In the genomic region with DNA sequence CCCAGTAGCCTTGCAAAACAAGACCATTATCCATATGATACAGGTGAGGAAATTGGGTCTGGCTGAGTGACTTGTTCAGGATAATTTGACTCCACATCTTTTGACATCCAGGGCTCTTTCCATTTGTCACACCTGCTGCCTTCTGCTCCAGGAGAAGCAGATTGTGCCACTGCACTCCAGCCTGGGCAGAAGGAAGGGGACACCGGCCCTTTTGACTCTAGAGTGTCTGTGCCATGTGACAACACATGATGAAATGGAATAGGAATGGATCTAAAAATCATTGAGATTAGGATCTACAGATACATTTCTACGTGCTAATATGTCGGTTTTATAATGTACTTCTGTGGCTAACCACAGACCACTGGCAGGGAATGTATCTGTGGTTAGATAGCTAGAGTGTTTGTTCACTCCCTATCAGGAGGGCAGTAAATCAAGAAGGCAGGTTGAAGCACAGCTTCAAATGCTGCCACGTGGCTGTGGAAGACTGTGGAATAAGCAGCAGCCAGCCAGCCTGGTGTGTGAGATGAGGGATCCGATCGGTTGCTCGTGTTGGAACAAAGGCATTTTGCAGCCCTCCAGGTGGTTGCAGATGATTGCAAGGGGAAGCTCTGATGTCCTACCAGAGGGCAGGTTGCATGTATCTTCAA, we compare ENCODE assay signal across 8 cellular contexts. TPM values are rescaled to one million over a fixed set of nuclear protein-coding genes. Genes with fewer than 3 reads are reported as not detected.
DNase-seq lines count a peak whose midpoint lies in the region; ATAC-seq and TF ChIP-seq lines count a peak whose summit lies in the region.

No MANE protein-coding gene starts in this region.

- no peak for TF ChIP-seq CTCF in PC-9 (conservative IDR thresholded peaks at IDR 0.05)
- no peak for TF ChIP-seq CTCF in fibroblast of pulmonary artery (IDR thresholded peaks at IDR 0.05; ENCODE audit: low read length, missing control alignments)

- DNase-seq in stimulated activated CD4-positive, alpha-beta T cell treated with anti-CD3 and anti-CD28 coated beads, Interleukin-15, amount 100 ng/mL, for 24 hours = peak; percentile 31
- DNase-seq in stimulated activated CD4-positive, alpha-beta T cell treated with anti-CD3 and anti-CD28 coated beads, Interleukin-4, amount 100 ng/mL, for 1 hour = no peak
- DNase-seq in PC-9 (peak; percentile 1 to 80), fibroblast of pulmonary artery (ENCODE audit: low read depth) (peak; percentile 55), globus pallidus (ENCODE audit: low spot score) (no peak), cortex of kidney (lab: John Stamatoyannopoulos, UW) (no peak), GM19238 (ENCODE audit: insufficient read length, low spot score) (no peak)

- H3K4me1 ChIP-seq in PC-9 (replicated peaks; ENCODE audit: insufficient read depth) = no peaks in the 10 kb centered on the region

- H2AFZ ChIP-seq in PC-9 = no peak overlapping the region

- H4K20me1 ChIP-seq in PC-9 (ENCODE audit: insufficient read depth) = no peaks in the 10 kb centered on the region

- H3F3A ChIP-seq in PC-9 (ENCODE audit: insufficient read depth, low read depth) = no peaks in the 10 kb centered on the region

- no peak overlapping the region for H3K27ac ChIP-seq in PC-9

- BruUV-seq in PC-9 (replicated peaks; lab: Mats Ljungman, UMichigan) = no TSS peak

- POLR2A ChIA-PET in PC-9 (lab: Charles Lee; ENCODE audit: unreplicated experiment) = no interaction called here

- no peak for ATAC-seq in HG02759 (IDR thresholded peaks at IDR 0.05; ENCODE audit: unreplicated experiment)

- H3K9me3 ChIP-seq in PC-9 (ENCODE audit: insufficient read depth, low read depth) = no peaks in the 10 kb centered on the region

- no peaks in the 10 kb centered on the region for H3K79me2 ChIP-seq in PC-9 (ENCODE audit: low read depth)

- no peaks in the 10 kb centered on the region for H3K27me3 ChIP-seq in PC-9 (ENCODE audit: insufficient read depth, low read depth)

- intact Hi-C loops in PC-9 (cut with micrococcal nuclease; ENCODE audit: unreplicated experiment) = no loop called here

- no peak overlapping the region for H3K4me3 ChIP-seq in PC-9
- no peak overlapping the region for H3K4me3 ChIP-seq in fibroblast of pulmonary artery (replicated peaks; ENCODE audit: low read depth, low read length)

- H3K9me2 ChIP-seq in PC-9 (ENCODE audit: insufficient read depth) = no peaks in the 10 kb centered on the region

- no peak overlapping the region for H3K4me2 ChIP-seq in PC-9

- H3K36me3 ChIP-seq in PC-9 (ENCODE audit: low read depth) = no peaks in the 10 kb centered on the region

- CTCF ChIA-PET in PC-9 (lab: Charles Lee) = no interaction called here

RNA-seq across cellular contexts. Expression of a gene that starts 28.4 kb away (rescaled TPM):
- total RNA-seq in PC-9 (2021) = 1.8 and 2.4 TPM in 2 replicates

Comparison
In these comparisons a context has a peak if more than half of its experiments do, and no peak if none do; other contexts are left out.
1. DNase-seq: peak in stimulated activated CD4-positive, alpha-beta T cell treated with anti-CD3 and anti-CD28 coated beads, Interleukin-15, amount 100 ng/mL, for 24 hours (single experiment), PC-9 (2 of 2) and fibroblast of pulmonary artery (single experiment); none in stimulated activated CD4-positive, alpha-beta T cell treated with anti-CD3 and anti-CD28 coated beads, Interleukin-4, amount 100 ng/mL, for 1 hour (single experiment), globus pallidus (single experiment), cortex of kidney (single experiment) and GM19238 (single experiment).